ENCODE assay signal across 13 cellular contexts in genomic region chr22:46653596-46653995, GRCh38. TPM values are rescaled to one million over a fixed set of nuclear protein-coding genes. Genes with fewer than 3 reads are reported as not detected.
DNase-seq lines count a peak whose midpoint lies in the region; ATAC-seq and TF ChIP-seq lines count a peak whose summit lies in the region.
"Had no signal": no experiment of that assay in that cellular context is flagged by ENCODE, and none has a peak within 500 bp of the region (broad histone marks: within the 10 kb centered on the region; RNA-seq: fewer than 3 reads in every experiment).

No MANE protein-coding gene starts in this region.

- no peaks in the 10 kb centered on the region for H3K36me3 ChIP-seq in psoas muscle (ENCODE audit: insufficient read depth in 1 of 2, low read depth in 1 of 2)

- H3K27me3 ChIP-seq in psoas muscle (ENCODE audit: insufficient read depth in 3 of 3, low read length in 2 of 3): no peaks in the 10 kb centered on the region

- DNase-seq in activated CD4-positive, alpha-beta T cell treated with anti-CD3 and anti-CD28 coated beads for 4 hours: peak; percentile 37 to 42
- no peak for DNase-seq in activated CD4-positive, alpha-beta T cell treated with anti-CD3 and anti-CD28 coated beads, Interleukin-2, amount 10 ng/mL, durations not matched to agents 7 days and 5 days
- DNase-seq in GM20000 (ENCODE audit: low spot score) (peak; percentile 72), psoas muscle (no peak), Ammon's horn (ENCODE audit: low spot score) (no peak), kidney glomerular epithelial cell (lab: John Stamatoyannopoulos, UW) (no peak)
- DNase-seq in activated naive CD8-positive, alpha-beta T cell treated with anti-CD3 and anti-CD28 coated beads for 36 hours: peak; percentile 58
- DNase-seq: ACHN; effector memory CD4-positive, alpha-beta T cell; GOT3; head of caudate nucleus; T-helper 9 cell had no signal

- H3K9me3 ChIP-seq in psoas muscle: no peaks in the 10 kb centered on the region

- ATAC-seq in psoas muscle (no peak), HG03139 (IDR thresholded peaks at IDR 0.05; ENCODE audit: unreplicated experiment) (no peak)

- no peak for TF ChIP-seq CTCF in GM20000 (IDR thresholded peaks at IDR 0.05; ENCODE audit: extremely low read depth, missing control alignments)
- no peak for TF ChIP-seq CTCF in psoas muscle (IDR thresholded peaks at IDR 0.05)

- no peak overlapping the region for H3K4me3 ChIP-seq in psoas muscle

- 74 to 84% (median 77%) methylated on average over 8 of the region's 8 CpGs for WGBS in psoas muscle, 3 donors

- POLR2A ChIA-PET in activated CD4-positive, alpha-beta T cell treated with anti-CD3 and anti-CD28 coated beads, Interleukin-2, amount 10 ng/mL, durations not matched to agents 7 days and 5 days (lab: Charles Lee): no interaction called here

- peak overlapping the region; percentile 23 for H3K27ac ChIP-seq in psoas muscle

- H3K4me1 ChIP-seq in psoas muscle: peaks cover 43% of the 10 kb centered on the region

- peaks cover 17% of the 10 kb centered on the region for H3K4me1 Mint-ChIP-seq in activated CD4-positive, alpha-beta T cell treated with anti-CD3 and anti-CD28 coated beads, Interleukin-2, amount 10 ng/mL, durations not matched to agents 7 days and 5 days
- H3K4me1 Mint-ChIP-seq in activated naive CD8-positive, alpha-beta T cell treated with anti-CD3 and anti-CD28 coated beads for 36 hours: peaks cover 25% of the 10 kb centered on the region

- H3K4me3 Mint-ChIP-seq in activated CD4-positive, alpha-beta T cell treated with anti-CD3 and anti-CD28 coated beads, Interleukin-2, amount 10 ng/mL, durations not matched to agents 7 days and 5 days: no peak overlapping the region
- no peak overlapping the region for H3K4me3 Mint-ChIP-seq in activated naive CD8-positive, alpha-beta T cell treated with anti-CD3 and anti-CD28 coated beads for 36 hours

- intact Hi-C loops in psoas muscle (cut with DNase I): no loop called here

- H3K27ac Mint-ChIP-seq in activated CD4-positive, alpha-beta T cell treated with anti-CD3 and anti-CD28 coated beads, Interleukin-2, amount 10 ng/mL, durations not matched to agents 7 days and 5 days: no peak overlapping the region
- peak overlapping the region; percentile 84 for H3K27ac Mint-ChIP-seq in activated naive CD8-positive, alpha-beta T cell treated with anti-CD3 and anti-CD28 coated beads for 36 hours

- no peaks in the 10 kb centered on the region for H3K9me3 Mint-ChIP-seq in activated CD4-positive, alpha-beta T cell treated with anti-CD3 and anti-CD28 coated beads, Interleukin-2, amount 10 ng/mL, durations not matched to agents 7 days and 5 days
- H3K9me3 Mint-ChIP-seq in activated naive CD8-positive, alpha-beta T cell treated with anti-CD3 and anti-CD28 coated beads for 36 hours: no peaks in the 10 kb centered on the region

- H3K27me3 Mint-ChIP-seq in activated CD4-positive, alpha-beta T cell treated with anti-CD3 and anti-CD28 coated beads, Interleukin-2, amount 10 ng/mL, durations not matched to agents 7 days and 5 days: no peaks in the 10 kb centered on the region
- no peaks in the 10 kb centered on the region for H3K27me3 Mint-ChIP-seq in activated naive CD8-positive, alpha-beta T cell treated with anti-CD3 and anti-CD28 coated beads for 36 hours

- CTCF ChIA-PET in activated CD4-positive, alpha-beta T cell treated with anti-CD3 and anti-CD28 coated beads, Interleukin-2, amount 10 ng/mL, durations not matched to agents 7 days and 5 days (lab: Charles Lee): interaction anchor here (2.7 kb wide), 1 partner anchor 90 kb away, joined by 8 read pairs; no protein-coding TSS in a partner anchor

- H3K36me3 Mint-ChIP-seq in activated CD4-positive, alpha-beta T cell treated with anti-CD3 and anti-CD28 coated beads, Interleukin-2, amount 10 ng/mL, durations not matched to agents 7 days and 5 days (ENCODE audit: low read depth): peaks cover 2% of the 10 kb centered on the region
- H3K36me3 Mint-ChIP-seq in activated naive CD8-positive, alpha-beta T cell treated with anti-CD3 and anti-CD28 coated beads for 36 hours: no peaks in the 10 kb centered on the region

RNA-seq across cellular contexts. Expression of gene GRAMD4, which starts 33.4 kb away (rescaled TPM):
- 10 to 100 TPM; 40.8 to 43.2 TPM for total RNA-seq in activated CD4-positive, alpha-beta T cell treated with anti-CD3 and anti-CD28 coated beads, Interleukin-2, amount 10 ng/mL, durations not matched to agents 7 days and 5 days
- 10 to 100 TPM; 20.7 to 20.9 TPM for total RNA-seq in activated naive CD8-positive, alpha-beta T cell treated with anti-CD3 and anti-CD28 coated beads for 36 hours
- total RNA-seq in psoas muscle: 10 to 100 TPM; 17.8 to 39.3 (median 36.9) TPM
- 10 to 100 TPM; 11.3 to 16.6 (median 11.3) TPM for polyA plus RNA-seq in psoas muscle

Comparison
In these comparisons a context has a peak if more than half of its experiments do, and no peak if none do; other contexts are left out.
1. DNase-seq: peak in activated CD4-positive, alpha-beta T cell treated with anti-CD3 and anti-CD28 coated beads for 4 hours (2 of 2), GM20000 (single experiment) and activated naive CD8-positive, alpha-beta T cell treated with anti-CD3 and anti-CD28 coated beads for 36 hours (single experiment); none in activated CD4-positive, alpha-beta T cell treated with anti-CD3 and anti-CD28 coated beads, Interleukin-2, amount 10 ng/mL, durations not matched to agents 7 days and 5 days (single experiment), psoas muscle (0 of 2), Ammon's horn (single experiment) and kidney glomerular epithelial cell (single experiment).